13 cellular contexts compared by ENCODE assay signal in the genomic region with DNA sequence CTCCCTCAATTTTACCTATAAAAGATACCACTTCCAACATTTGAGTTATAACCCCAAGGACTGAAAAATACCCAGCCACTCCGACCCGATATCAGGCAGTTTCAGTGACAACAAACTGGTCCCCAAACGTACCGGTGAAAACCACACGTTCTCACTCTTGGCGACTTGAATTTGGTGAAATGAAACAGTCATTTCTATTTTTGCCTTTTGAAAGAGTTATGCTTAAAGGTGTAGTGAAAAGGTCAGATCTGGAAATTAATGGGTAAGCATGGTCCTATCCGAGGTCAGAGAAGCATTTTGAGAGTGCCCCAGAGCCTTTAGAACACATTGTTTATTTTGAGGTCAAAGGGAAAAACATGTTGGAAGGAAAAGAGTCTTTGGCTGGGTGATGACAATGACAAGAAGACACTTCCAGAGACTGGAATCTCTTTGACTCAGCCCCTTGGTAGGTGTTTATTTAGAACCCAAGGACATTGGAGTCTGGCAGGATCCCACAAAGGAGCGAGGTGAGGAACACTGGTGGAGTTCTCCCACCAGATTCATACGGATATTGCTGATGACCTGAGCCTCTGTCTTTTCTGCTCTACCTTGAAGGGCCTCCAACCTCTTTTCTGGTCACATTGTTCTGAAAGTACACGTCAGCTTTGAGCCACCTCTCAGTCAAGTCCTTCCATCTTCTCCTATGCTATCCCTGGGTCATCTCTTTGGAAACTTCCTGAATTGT.
DNase-seq lines count a peak whose midpoint lies in the region; ATAC-seq and TF ChIP-seq lines count a peak whose summit lies in the region.
"Had no signal": no experiment of that assay in that cellular context is flagged by ENCODE, and none has a peak within 500 bp of the region (broad histone marks: within the 10 kb centered on the region; RNA-seq: fewer than 3 reads in every experiment).

No MANE protein-coding gene starts in this region.

- H3K27me3 ChIP-seq in upper lobe of left lung (no peaks in the 10 kb centered on the region), GM23338 (ENCODE audit: insufficient read depth) (no peaks in the 10 kb centered on the region)
- H3K27me3 ChIP-seq: BE2C, Peyer's patch, tibial artery had no signal

- DNase-seq in activated naive CD4-positive, alpha-beta T cell treated with anti-CD3 and anti-CD28 coated beads for 36 hours = peak; percentile 40
- DNase-seq in activated naive CD4-positive, alpha-beta T cell treated with anti-CD3 and anti-CD28 coated beads, Interleukin-2, amount 50 U/mL, for 16 hours = no peak
- peak in 3 of 34 experiments; percentile 10 to 14 (median 12) for DNase-seq in T-cell
- DNase-seq in upper lobe of left lung = no peak
- DNase-seq in NCI-H2081 treated with DMSO at 0.1 percent for 48 hours (lab: John Stamatoyannopoulos, UW) = no peak
- no peak for DNase-seq in NCI-H187 (lab: John Stamatoyannopoulos, UW)
- no peak for DNase-seq in GM23338 (ENCODE audit: low spot score)
- DNase-seq: amygdala, BE2C, hypothalamus, tibial artery had no signal

- peaks cover 4% of the 10 kb centered on the region for H3K36me3 Mint-ChIP-seq in activated naive CD4-positive, alpha-beta T cell treated with anti-CD3 and anti-CD28 coated beads for 36 hours (ENCODE audit: low read depth)
- H3K36me3 Mint-ChIP-seq in T-cell (peaks cover 26% of the 10 kb centered on the region), GM23338 (ENCODE audit: low read depth) (no peaks in the 10 kb centered on the region)

- H2AFZ ChIP-seq in GM23338 = no peak overlapping the region

- no peak overlapping the region for H3K4me3 Mint-ChIP-seq in activated naive CD4-positive, alpha-beta T cell treated with anti-CD3 and anti-CD28 coated beads for 36 hours
- H3K4me3 Mint-ChIP-seq in T-cell = peak overlapping the region in 2 of 3 donors; percentile 6 to 37
- no peak overlapping the region for H3K4me3 Mint-ChIP-seq in GM23338

- no peaks in the 10 kb centered on the region for H3K9me2 ChIP-seq in GM23338 (ENCODE audit: insufficient read depth)

- H3K4me1 Mint-ChIP-seq in activated naive CD4-positive, alpha-beta T cell treated with anti-CD3 and anti-CD28 coated beads for 36 hours (ENCODE audit: low read depth) = peaks cover 67% of the 10 kb centered on the region
- H3K4me1 Mint-ChIP-seq in T-cell (peaks cover 46 to 86% (median 70%) of the 10 kb centered on the region in 3 donors), GM23338 (peaks cover 7% of the 10 kb centered on the region; the same call in 1 of the 3 replicates)

- no peaks in the 10 kb centered on the region for H3K9me3 Mint-ChIP-seq in activated naive CD4-positive, alpha-beta T cell treated with anti-CD3 and anti-CD28 coated beads for 36 hours
- H3K9me3 Mint-ChIP-seq in T-cell (peaks cover 0 to 4% (median 0%) of the 10 kb centered on the region in 3 donors), GM23338 (no peaks in the 10 kb centered on the region)

- peak overlapping the region; percentile 89 for H3K27ac Mint-ChIP-seq in activated naive CD4-positive, alpha-beta T cell treated with anti-CD3 and anti-CD28 coated beads for 36 hours
- H3K27ac Mint-ChIP-seq in T-cell = peak overlapping the region; percentile 29 to 65
- H3K27ac Mint-ChIP-seq in GM23338 = no peak overlapping the region

- peaks cover 2 to 21% (median 8%) of the 10 kb centered on the region in 4 donors for H3K4me1 ChIP-seq in upper lobe of left lung
- H3K4me1 ChIP-seq in GM23338 (ENCODE audit: insufficient read depth) = no peaks in the 10 kb centered on the region

- WGBS in upper lobe of left lung, 2 donors = 88 to 90% methylated on average over 10 of the region's 10 CpGs

- ATAC-seq in HG02678 (IDR thresholded peaks at IDR 0.05; ENCODE audit: unreplicated experiment) = peak; percentile 51
- ATAC-seq in T-cell (replicated peaks in 1 of 4) = no peak
- no peak for ATAC-seq in upper lobe of left lung (ENCODE audit: low FRiP score in 2 of 2)
- no peak for ATAC-seq in GM23338

- H3K4me2 ChIP-seq in GM23338 = no peak overlapping the region

- H3K4me3 ChIP-seq in upper lobe of left lung = no peak overlapping the region
- no peak overlapping the region for H3K4me3 ChIP-seq in GM23338
- H3K4me3 ChIP-seq: Peyer's patch, tibial artery had no signal

- H4K20me1 ChIP-seq in GM23338 (replicated peaks; ENCODE audit: insufficient read depth) = no peaks in the 10 kb centered on the region

- no peak for TF ChIP-seq POLR2A in upper lobe of left lung (IDR thresholded peaks at IDR 0.05)

- H3K9me3 ChIP-seq in upper lobe of left lung = no peaks in the 10 kb centered on the region
- H3K9me3 ChIP-seq: BE2C, Peyer's patch, tibial artery had no signal

- TF ChIP-seq CTCF in upper lobe of left lung (IDR thresholded peaks at IDR 0.05) (no peak), GM23338 (conservative IDR thresholded peaks at IDR 0.05; ENCODE audit: low read depth in 2 of 2) (no peak)

- H3F3A ChIP-seq in GM23338 (replicated peaks; ENCODE audit: low read depth) = no peaks in the 10 kb centered on the region

- H3K36me3 ChIP-seq in upper lobe of left lung = no peaks in the 10 kb centered on the region
- H3K36me3 ChIP-seq in GM23338 (ENCODE audit: insufficient read depth) = no peaks in the 10 kb centered on the region
- H3K36me3 ChIP-seq: BE2C, Peyer's patch had no signal

- no peaks in the 10 kb centered on the region for H3K27me3 Mint-ChIP-seq in activated naive CD4-positive, alpha-beta T cell treated with anti-CD3 and anti-CD28 coated beads for 36 hours (ENCODE audit: low read depth)
- H3K27me3 Mint-ChIP-seq in T-cell (no peaks in the 10 kb centered on the region), GM23338 (ENCODE audit: insufficient read depth, low read depth, poor library complexity) (no peaks in the 10 kb centered on the region)

- CTCF ChIA-PET in activated naive CD4-positive, alpha-beta T cell treated with anti-CD3 and anti-CD28 coated beads for 36 hours (lab: Charles Lee) = interaction anchor here (0.5 to 2.5 kb wide), 7 partner anchors 38 to 290 kb away, joined by 3 to 14 read pairs (median 7); a partner anchor contains a TSS
- CTCF ChIA-PET in T-cell (lab: Charles Lee) = interaction anchor here (0.6 to 1.1 kb wide), 2 partner anchors 40 to 258 kb away, joined by 3 to 8 read pairs; no protein-coding TSS in a partner anchor

- no peak for TF ChIP-seq EP300 in upper lobe of left lung (IDR thresholded peaks at IDR 0.05)

- H3K27ac ChIP-seq in upper lobe of left lung (peak overlapping the region in 3 of 4 donors; percentile 8 to 49 (median 24)), GM23338 (ENCODE audit: low read depth) (no peak overlapping the region)
- H3K27ac ChIP-seq: tibial artery had no signal

- POLR2A ChIA-PET in T-cell (lab: Charles Lee) = interaction anchor here (1.4 to 1.5 kb wide), 3 partner anchors 59 to 288 kb away, joined by 3 to 5 read pairs (median 4); no protein-coding TSS in a partner anchor

- intact Hi-C loops in activated naive CD4-positive, alpha-beta T cell treated with anti-CD3 and anti-CD28 coated beads for 36 hours (cut with micrococcal nuclease) = loop anchor here (5.0 to 10.0 kb wide), 3 partner anchors 559 to 1596 kb away; a partner anchor contains a TSS

- H3K79me2 ChIP-seq in GM23338 (replicated peaks; ENCODE audit: insufficient read depth) = no peaks in the 10 kb centered on the region

Comparison
In these comparisons a context has a peak if more than half of its experiments do, and no peak if none do; other contexts are left out.
1. H3K4me3 Mint-ChIP-seq: peak in T-cell (2 of 3); none in activated naive CD4-positive, alpha-beta T cell treated with anti-CD3 and anti-CD28 coated beads for 36 hours (single experiment) and GM23338 (single experiment).